Comparison of ENCODE assay signal across 23 cellular contexts in genomic region chr4:142954415-142954814, GRCh38.
"Had no signal": no experiment of that assay in that cellular context is flagged by ENCODE, and none has a peak within 500 bp of the region (broad histone marks: within the 10 kb centered on the region; RNA-seq: fewer than 3 reads in every experiment).

No MANE protein-coding gene starts in this region.

- H3K36me3 Mint-ChIP-seq: stimulated activated effector memory CD8-positive, alpha-beta T cell treated with anti-CD3 and anti-CD28 coated beads, Interleukin-12 subunit alpha, Interleukin-12 subunit beta, amount 100 ng/mL, for 72 hours; stimulated activated memory B cell treated with anti-CD40 and anti-IgM and Interleukin-4, amounts not matched to agents 10 μg/mL and 1 μg/mL and 100 μg/mL, for 72 hours; type B pancreatic cell had no signal

- H3K27me3 Mint-ChIP-seq: stimulated activated memory B cell treated with anti-CD40 and anti-IgM and Interleukin-4, amounts not matched to agents 10 μg/mL and 1 μg/mL and 100 μg/mL, for 72 hours; stimulated activated naive B cell treated with anti-CD40 and anti-IgM and Interleukin-4, amounts not matched to agents 10 μg/mL and 1 μg/mL and 100 μg/mL, for 72 hours; stimulated activated naive CD8-positive, alpha-beta T cell treated with anti-CD3 and anti-CD28 coated beads, Interleukin-15, amount 100 ng/mL, for 72 hours; stimulated activated naive CD8-positive, alpha-beta T cell treated with anti-CD3 and anti-CD28 coated beads, Interleukin-15, Interleukin-2, amounts not matched to agents 100 ng/mL and 50 ng/mL, for 24 hours; type B pancreatic cell had no signal

- H3K4me3 Mint-ChIP-seq: stimulated activated effector memory CD8-positive, alpha-beta T cell treated with anti-CD3 and anti-CD28 coated beads, Interleukin-12 subunit alpha, Interleukin-12 subunit beta, amount 100 ng/mL, for 72 hours; stimulated activated memory B cell treated with anti-CD40 and anti-IgM and Interleukin-4, amounts not matched to agents 10 μg/mL and 1 μg/mL and 100 μg/mL, for 72 hours; stimulated activated naive B cell treated with anti-CD40 and anti-IgM and Interleukin-4, amounts not matched to agents 10 μg/mL and 1 μg/mL and 100 μg/mL, for 72 hours; stimulated activated naive CD8-positive, alpha-beta T cell treated with anti-CD3 and anti-CD28 coated beads, Interleukin-15, amount 100 ng/mL, for 72 hours; stimulated activated naive CD8-positive, alpha-beta T cell treated with anti-CD3 and anti-CD28 coated beads, Interleukin-15, Interleukin-2, amounts not matched to agents 100 ng/mL and 50 ng/mL, for 24 hours; type B pancreatic cell had no signal

- H3K9me3 Mint-ChIP-seq: stimulated activated effector memory CD8-positive, alpha-beta T cell treated with anti-CD3 and anti-CD28 coated beads, Interleukin-12 subunit alpha, Interleukin-12 subunit beta, amount 100 ng/mL, for 72 hours; type B pancreatic cell had no signal

- DNase-seq: stimulated activated CD4-positive, alpha-beta T cell treated with anti-CD3 and anti-CD28 coated beads, Interleukin-2, amount 100 ng/mL, for 48 hours; stimulated activated CD4-positive, alpha-beta T cell treated with anti-CD3 and anti-CD28 coated beads, Interleukin-4, amount 100 ng/mL, for 1 hour; stimulated activated CD4-positive, alpha-beta T cell treated with anti-CD3 and anti-CD28 coated beads, Interleukin-4, amount 100 ng/mL, for 24 hours; stimulated activated CD4-positive, alpha-beta T cell treated with anti-CD3 and anti-CD28 coated beads, Interleukin-4, amount 100 ng/mL, for 4 hours; stimulated activated CD8-positive, alpha-beta memory T cell treated with anti-CD3 and anti-CD28 coated beads, Interleukin-4, amount 100 ng/mL, for 48 hours; stimulated activated naive B cell treated with anti-CD40 and anti-IgM and Interleukin-4, amounts not matched to agents 10 μg/mL and 1 μg/mL and 100 μg/mL, for 72 hours; stimulated activated naive CD4-positive, alpha-beta T cell; stimulated activated naive CD4-positive, alpha-beta T cell treated with Interleukin-2 at 50 U/mL for 16 hours; stimulated activated naive CD8-positive, alpha-beta T cell treated with anti-CD3 and anti-CD28 coated beads, Interleukin-15, amount 100 ng/mL, for 72 hours; stimulated activated naive CD8-positive, alpha-beta T cell treated with anti-CD3 and anti-CD28 coated beads, Interleukin-15, Interleukin-2, amounts not matched to agents 100 U/mL and 50 U/mL, for 24 hours; stomach; substantia nigra; testis; thyroid gland; tibial artery; transverse colon; trophoblast cell; upper lobe of right lung; uterus had no signal

- H3K27ac Mint-ChIP-seq: stimulated activated effector memory CD8-positive, alpha-beta T cell treated with anti-CD3 and anti-CD28 coated beads, Interleukin-12 subunit alpha, Interleukin-12 subunit beta, amount 100 ng/mL, for 72 hours; stimulated activated memory B cell treated with anti-CD40 and anti-IgM and Interleukin-4, amounts not matched to agents 10 μg/mL and 1 μg/mL and 100 μg/mL, for 72 hours; stimulated activated naive B cell treated with anti-CD40 and anti-IgM and Interleukin-4, amounts not matched to agents 10 μg/mL and 1 μg/mL and 100 μg/mL, for 72 hours; stimulated activated naive CD8-positive, alpha-beta T cell treated with anti-CD3 and anti-CD28 coated beads, Interleukin-15, amount 100 ng/mL, for 72 hours; stimulated activated naive CD8-positive, alpha-beta T cell treated with anti-CD3 and anti-CD28 coated beads, Interleukin-15, Interleukin-2, amounts not matched to agents 100 ng/mL and 50 ng/mL, for 24 hours; type B pancreatic cell had no signal

- H3K4me1 Mint-ChIP-seq: stimulated activated effector memory CD8-positive, alpha-beta T cell treated with anti-CD3 and anti-CD28 coated beads, Interleukin-12 subunit alpha, Interleukin-12 subunit beta, amount 100 ng/mL, for 72 hours; stimulated activated memory B cell treated with anti-CD40 and anti-IgM and Interleukin-4, amounts not matched to agents 10 μg/mL and 1 μg/mL and 100 μg/mL, for 72 hours; stimulated activated naive B cell treated with anti-CD40 and anti-IgM and Interleukin-4, amounts not matched to agents 10 μg/mL and 1 μg/mL and 100 μg/mL, for 72 hours; stimulated activated naive CD8-positive, alpha-beta T cell treated with anti-CD3 and anti-CD28 coated beads, Interleukin-15, amount 100 ng/mL, for 72 hours had no signal
